Comparison of ENCODE assay signal across 28 cellular contexts in the genomic region with DNA sequence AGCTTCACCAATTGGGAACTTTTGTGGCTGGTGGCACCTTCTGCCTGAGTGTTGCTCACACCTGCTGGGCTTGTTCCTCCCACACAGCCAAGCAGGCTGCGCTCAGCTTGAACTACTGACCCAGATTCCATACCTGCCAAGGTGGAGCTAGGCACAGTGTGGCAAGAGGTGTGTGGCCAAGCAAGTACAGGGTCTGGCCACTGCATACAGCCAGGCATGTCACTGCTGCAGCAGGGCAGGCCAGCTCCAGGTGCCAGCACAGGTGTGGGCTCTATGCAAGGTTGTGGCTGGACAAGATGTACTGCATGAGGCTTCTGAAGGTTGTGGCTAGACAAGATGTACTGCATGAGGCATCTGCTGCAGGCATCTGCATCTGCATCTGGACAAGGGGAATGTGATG.
"Had no signal": no experiment of that assay in that cellular context is flagged by ENCODE, and none has a peak within 500 bp of the region (broad histone marks: within the 10 kb centered on the region; RNA-seq: fewer than 3 reads in every experiment).

No MANE protein-coding gene starts in this region.

- H3K27me3 ChIP-seq: neural progenitor cell, ovary, right lobe of liver, suprapubic skin, testis, tibial artery, transverse colon, vagina had no signal

- H3K27ac Mint-ChIP-seq: naive thymus-derived CD4-positive, alpha-beta T cell; natural killer cell; nephron; neural progenitor cell; progenitor cell of endocrine pancreas; stimulated activated effector memory CD8-positive, alpha-beta T cell treated with anti-CD3 and anti-CD28 coated beads, Interleukin-12 subunit alpha, Interleukin-12 subunit beta, amount 100 ng/mL, for 72 hours; stimulated activated naive CD8-positive, alpha-beta T cell treated with anti-CD3 and anti-CD28 coated beads, Interleukin-15, amount 100 ng/mL, for 72 hours; type B pancreatic cell had no signal

- H3K36me3 ChIP-seq: neural progenitor cell, ovary, right lobe of liver, suprapubic skin, tibial artery, transverse colon, vagina had no signal

- H3K27me3 Mint-ChIP-seq: naive thymus-derived CD4-positive, alpha-beta T cell; progenitor cell of endocrine pancreas; stimulated activated naive CD8-positive, alpha-beta T cell treated with anti-CD3 and anti-CD28 coated beads, Interleukin-15, amount 100 ng/mL, for 72 hours; type B pancreatic cell had no signal

- H3K4me1 ChIP-seq: neural progenitor cell, parathyroid adenoma, psoas muscle, right lobe of liver, suprapubic skin, testis, tibial artery, transverse colon, vagina had no signal

- H3K4me3 Mint-ChIP-seq: naive thymus-derived CD4-positive, alpha-beta T cell; natural killer cell; nephron; neural progenitor cell; stimulated activated effector memory CD8-positive, alpha-beta T cell treated with anti-CD3 and anti-CD28 coated beads, Interleukin-12 subunit alpha, Interleukin-12 subunit beta, amount 100 ng/mL, for 72 hours; stimulated activated naive CD8-positive, alpha-beta T cell treated with anti-CD3 and anti-CD28 coated beads, Interleukin-15, amount 100 ng/mL, for 72 hours; type B pancreatic cell had no signal

- ATAC-seq: naive thymus-derived CD4-positive, alpha-beta T cell; natural killer cell; psoas muscle; right cardiac atrium; stimulated activated effector memory CD8-positive, alpha-beta T cell treated with anti-CD3 and anti-CD28 coated beads, Interleukin-12 subunit alpha, Interleukin-12 subunit beta, amount 100 ng/mL, for 72 hours; stimulated activated naive CD8-positive, alpha-beta T cell treated with anti-CD3 and anti-CD28 coated beads, Interleukin-15, amount 100 ng/mL, for 72 hours; stimulated activated naive CD8-positive, alpha-beta T cell treated with anti-CD3 and anti-CD28 coated beads, Interleukin-15, Interleukin-2, amounts not matched to agents 100 U/mL and 50 U/mL, for 24 hours had no signal

- H3K4me1 Mint-ChIP-seq: naive thymus-derived CD4-positive, alpha-beta T cell; natural killer cell; nephron; neural progenitor cell; stimulated activated effector memory CD8-positive, alpha-beta T cell treated with anti-CD3 and anti-CD28 coated beads, Interleukin-12 subunit alpha, Interleukin-12 subunit beta, amount 100 ng/mL, for 72 hours; stimulated activated naive CD8-positive, alpha-beta T cell treated with anti-CD3 and anti-CD28 coated beads, Interleukin-15, amount 100 ng/mL, for 72 hours had no signal

- H3K36me3 Mint-ChIP-seq: natural killer cell; neural progenitor cell; stimulated activated effector memory CD8-positive, alpha-beta T cell treated with anti-CD3 and anti-CD28 coated beads, Interleukin-12 subunit alpha, Interleukin-12 subunit beta, amount 100 ng/mL, for 72 hours; type B pancreatic cell had no signal

- H3K9me3 ChIP-seq: ovary, psoas muscle, right lobe of liver, suprapubic skin, testis, tibial artery, transverse colon, vagina had no signal

- H3K9me3 Mint-ChIP-seq: nephron, neural progenitor cell, type B pancreatic cell had no signal

- H3K27ac ChIP-seq: neural progenitor cell, ovary, parathyroid adenoma, psoas muscle, right lobe of liver, skin epidermis, suprapubic skin, testis, tibial artery, transverse colon, vagina had no signal

- H3K4me3 ChIP-seq: neural progenitor cell, ovary, psoas muscle, right lobe of liver, skin epidermis, smooth muscle cell, suprapubic skin, testis, tibial artery, transverse colon, vagina had no signal

- DNase-seq: naive thymus-derived CD4-positive, alpha-beta T cell; natural killer cell; occipital lobe; ovary; psoas muscle; right lobe of liver; stimulated activated CD4-positive, alpha-beta T cell treated with anti-CD3 and anti-CD28 coated beads, Interleukin-15, amount 100 ng/mL, for 24 hours; stimulated activated CD4-positive, alpha-beta T cell treated with anti-CD3 and anti-CD28 coated beads, Interleukin-2, amount 100 ng/mL, for 24 hours; stimulated activated CD4-positive, alpha-beta T cell treated with anti-CD3 and anti-CD28 coated beads, Interleukin-2, amount 100 ng/mL, for 48 hours; stimulated activated CD4-positive, alpha-beta T cell treated with anti-CD3 and anti-CD28 coated beads, Interleukin-4, amount 100 ng/mL, for 24 hours; stimulated activated naive CD4-positive, alpha-beta T cell; stimulated activated naive CD8-positive, alpha-beta T cell treated with anti-CD3 and anti-CD28 coated beads, Interleukin-15, amount 100 ng/mL, for 72 hours; stimulated activated naive CD8-positive, alpha-beta T cell treated with anti-CD3 and anti-CD28 coated beads, Interleukin-15, Interleukin-2, amounts not matched to agents 100 U/mL and 50 U/mL, for 24 hours; substantia nigra; testis; transverse colon had no signal
